24 cellular contexts compared by ENCODE assay signal in the genomic region with DNA sequence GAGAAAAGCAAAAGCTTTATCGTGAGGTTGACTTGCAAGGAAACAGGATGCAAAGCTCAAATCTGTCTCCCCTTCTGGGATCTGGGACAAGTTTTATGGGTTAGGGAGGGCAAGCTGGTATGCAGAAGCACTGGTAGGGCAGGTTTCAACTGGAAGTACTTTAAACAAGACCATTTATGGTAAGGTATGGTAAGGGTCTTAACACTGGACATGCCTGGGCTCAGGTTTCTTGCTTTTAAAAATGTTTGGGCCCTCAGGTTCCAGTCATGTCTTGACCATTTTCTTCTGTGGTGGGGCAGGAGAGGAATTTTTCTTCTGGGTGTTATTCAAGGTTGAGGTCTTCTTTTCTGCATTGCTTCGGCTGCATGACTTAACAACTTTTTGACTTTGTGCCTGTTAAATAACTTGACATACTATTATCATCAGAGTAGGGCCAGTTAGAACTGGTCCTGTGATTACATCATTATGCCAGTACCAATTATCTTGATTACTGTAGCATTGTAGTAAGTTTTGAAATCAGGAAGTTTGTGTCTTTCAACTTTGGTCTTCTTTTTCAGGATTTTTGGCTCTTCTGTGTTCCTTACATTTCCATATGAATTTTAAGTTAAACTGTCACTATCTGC. TPM values are rescaled to one million over a fixed set of nuclear protein-coding genes. Genes with fewer than 3 reads are reported as not detected.
A peak's percentile ranks its signal among the peaks of the same experiment; 100 is the strongest.
DNase-seq lines count a peak whose midpoint lies in the region; ATAC-seq, FAIRE-seq and TF ChIP-seq lines count a peak whose summit lies in the region.
"Had no signal": no experiment of that assay in that cellular context is flagged by ENCODE, and none has a peak within 500 bp of the region (broad histone marks: within the 10 kb centered on the region; RNA-seq: fewer than 3 reads in every experiment).

No MANE protein-coding gene starts in this region.

- H3K27ac ChIP-seq in GM23338 (ENCODE audit: low read depth): peak overlapping the region; percentile 15; the same call in 1 of the 2 replicates
- H3K27ac ChIP-seq: ovary, Peyer's patch, suprapubic skin, VCaP had no signal

- peak overlapping the region; percentile 80 for H3K27ac Mint-ChIP-seq in GM23338
- H3K27ac Mint-ChIP-seq: IgD-negative memory B cell had no signal

- H3K9me3 Mint-ChIP-seq in GM23338: peaks cover 5% of the 10 kb centered on the region; the same call in 1 of the 3 replicates

- H3K4me3 ChIP-seq in GM23338: no peak overlapping the region
- H3K4me3 ChIP-seq in bronchial epithelial cell (ENCODE audit: low read depth, low read length): no peak overlapping the region
- H3K4me3 ChIP-seq: ovary, Peyer's patch, skin epidermis, suprapubic skin had no signal

- no peaks in the 10 kb centered on the region for H3K9me2 ChIP-seq in GM23338 (ENCODE audit: insufficient read depth)

- no peaks in the 10 kb centered on the region for H3K79me2 ChIP-seq in GM23338 (replicated peaks; ENCODE audit: insufficient read depth)

- H3K27me3 ChIP-seq in GM23338 (ENCODE audit: insufficient read depth) (no peaks in the 10 kb centered on the region), bronchial epithelial cell (ENCODE audit: control insufficient read depth, insufficient read depth, low read length) (no peaks in the 10 kb centered on the region)
- H3K27me3 ChIP-seq: ovary, Peyer's patch, suprapubic skin had no signal

- no peaks in the 10 kb centered on the region for H4K20me1 ChIP-seq in GM23338 (replicated peaks; ENCODE audit: insufficient read depth)

- DNase-seq in GM23338 (ENCODE audit: low spot score): peak; percentile 48
- peak; percentile 90 for DNase-seq in NOMO-1 treated with DMSO at 0.1 percent for 48 hours (lab: John Stamatoyannopoulos, UW; ENCODE audit: unreplicated experiment)
- DNase-seq in bronchial epithelial cell (ENCODE audit: low read depth): peak; percentile 81
- peak; percentile 2 for DNase-seq in left kidney (ENCODE audit: low read depth, low spot score)
- DNase-seq in NCI-H2081 (lab: John Stamatoyannopoulos, UW): no peak
- DNase-seq in SK-N-DZ (ENCODE audit: low spot score): no peak
- no peak for DNase-seq in NCI-H1436 treated with DMSO at 0.1 percent for 48 hours (lab: John Stamatoyannopoulos, UW)
- DNase-seq: amygdala; cerebellar nuclear complex; EL; foreskin fibroblast; NCI-H1048; NCI-H2107; NCI-H524 treated with DMSO at 0.1 percent for 48 hours; ovary; Peyer's patch; stimulated activated CD4-positive, alpha-beta T cell treated with anti-CD3 and anti-CD28 coated beads, Interleukin-4, amount 100 ng/mL, for 4 hours; stimulated activated CD8-positive, alpha-beta memory T cell treated with anti-CD3 and anti-CD28 coated beads, Interleukin-4, amount 100 ng/mL, for 48 hours had no signal

- H3K36me3 ChIP-seq in GM23338 (ENCODE audit: insufficient read depth): no peaks in the 10 kb centered on the region
- no peaks in the 10 kb centered on the region for H3K36me3 ChIP-seq in bronchial epithelial cell (ENCODE audit: control insufficient read depth, insufficient read depth, low read length)
- H3K36me3 ChIP-seq: ovary, Peyer's patch, suprapubic skin had no signal

- TF ChIP-seq CTCF in GM23338 (conservative IDR thresholded peaks at IDR 0.05; ENCODE audit: low read depth in 2 of 2) (no peak), bronchial epithelial cell (IDR thresholded peaks at IDR 0.05; ENCODE audit: insufficient read depth, low read length, severe bottlenecking) (no peak)

- H3K4me2 ChIP-seq in GM23338: no peak overlapping the region

- no peaks in the 10 kb centered on the region for H3F3A ChIP-seq in GM23338 (replicated peaks; ENCODE audit: low read depth)

- H3K4me1 ChIP-seq in GM23338 (ENCODE audit: insufficient read depth): no peaks in the 10 kb centered on the region

- H3K27me3 Mint-ChIP-seq in GM23338 (ENCODE audit: insufficient read depth, low read depth, poor library complexity): peaks cover 2% of the 10 kb centered on the region
- H3K27me3 Mint-ChIP-seq: IgD-negative memory B cell had no signal

- no peak overlapping the region for H2AFZ ChIP-seq in GM23338

- ATAC-seq in GM23338 (peak; percentile 78), GM19324 (IDR thresholded peaks at IDR 0.05; ENCODE audit: low FRiP score, unreplicated experiment) (no peak)

- no peaks in the 10 kb centered on the region for H3K36me3 Mint-ChIP-seq in GM23338 (ENCODE audit: low read depth)

- FAIRE-seq in bronchial epithelial cell (lab: Jason Lieb, UNC): no peak

- no peak overlapping the region for H3K4me3 Mint-ChIP-seq in GM23338
- H3K4me3 Mint-ChIP-seq: IgD-negative memory B cell had no signal

- H3K4me1 Mint-ChIP-seq in GM23338: peaks cover 9% of the 10 kb centered on the region

TF ChIP-seq in GM23338, 12 proteins besides CTCF, POLR2A, EP300 and RAD21 (continues in another document):
- no peak for TF ChIP-seq ZNF462 (CRISPR knock-in tag; IDR thresholded peaks at IDR 0.05)
- TF ChIP-seq POLR2AphosphoS5 (IDR thresholded peaks at IDR 0.05; ENCODE audit: low read depth): no peak
- no peak for TF ChIP-seq EZH2 (IDR thresholded peaks at IDR 0.05; ENCODE audit: low read depth, unreplicated experiment)
- TF ChIP-seq STAT1 (IDR thresholded peaks at IDR 0.05; ENCODE audit: unreplicated experiment): no peak

RNA-seq across cellular contexts. Expression of gene CD38, which starts 33.7 kb away (rescaled TPM):
- total RNA-seq in GM23338 (2014; rRNA removed; shearing (Covaris generic)): 0.04 and 0.17 TPM in 2 replicates
- polyA plus RNA-seq in GM23338 (2016; fragmentation: Nextera tagmentation; extraction: Ambion mirVana): 0.10 and 0.24 TPM in 2 replicates
- total RNA-seq in bronchial epithelial cell: not detected in 2 replicates
- polyA plus RNA-seq in SK-N-DZ (2014; cell fraction: cytosol; rRNA removed): 0.03 TPM in 1 of 2 replicates, not detected in the other
- polyA plus RNA-seq in SK-N-DZ (2014; cell fraction: nucleus; rRNA removed): 0.23 and 0.38 TPM in 2 replicates
- total RNA-seq: myocyte had no signal

Comparison
In these comparisons a context has a peak if more than half of its experiments do, and no peak if none do; other contexts are left out.
1. DNase-seq: peak in GM23338 (single experiment), NOMO-1 treated with DMSO at 0.1 percent for 48 hours (single experiment), bronchial epithelial cell (single experiment) and left kidney (single experiment); none in NCI-H2081 (0 of 2), SK-N-DZ (single experiment) and NCI-H1436 treated with DMSO at 0.1 percent for 48 hours (single experiment).